1 cellular context compared by ENCODE assay signal in genomic region chr6:106026748-106027147, GRCh38.
TF ChIP-seq lines count a peak whose summit lies in the region.

No MANE protein-coding gene starts in this region.

TF ChIP-seq in GM23338, 12 proteins besides CTCF, POLR2A, EP300 and RAD21:
- TF ChIP-seq ZNF462 (CRISPR knock-in tag; IDR thresholded peaks at IDR 0.05): no peak
- no peak for TF ChIP-seq JUNB (IDR thresholded peaks at IDR 0.05; ENCODE audit: unreplicated experiment)
- no peak for TF ChIP-seq POLR2AphosphoS5 (IDR thresholded peaks at IDR 0.05; ENCODE audit: low read depth)
- TF ChIP-seq EZH2phosphoT487 (IDR thresholded peaks at IDR 0.05; ENCODE audit: unreplicated experiment): no peak
- no peak for TF ChIP-seq STAT1 (IDR thresholded peaks at IDR 0.05; ENCODE audit: unreplicated experiment)
- TF ChIP-seq NANOG (IDR thresholded peaks at IDR 0.05; ENCODE audit: borderline replicate concordance): no peak
- no peak for TF ChIP-seq ETS1 (IDR thresholded peaks at IDR 0.05)
